In genomic region chr11:75022759-75023396, GRCh38 we compare ENCODE assay signal across 8 cellular contexts. TPM values are rescaled to one million over a fixed set of nuclear protein-coding genes. Genes with fewer than 3 reads are reported as not detected.
DNase-seq lines count a peak whose midpoint lies in the region; ATAC-seq and TF ChIP-seq lines count a peak whose summit lies in the region.

No MANE protein-coding gene starts in this region.

- DNase-seq in GM12864 (ENCODE audit: low read depth) (peak; percentile 47), NCI-H2196 (lab: John Stamatoyannopoulos, UW; ENCODE audit: unreplicated experiment) (peak; percentile 78), cardiac fibroblast (ENCODE audit: low read depth in 2 of 2) (peak; percentile 91 to 92), kidney epithelial cell (ENCODE audit: low read depth) (peak; percentile 57)
- peak; percentile 38 to 71 (median 61) for DNase-seq in activated CD4-positive, CD25-positive, alpha-beta regulatory T cell (lab: John Stamatoyannopoulos, UW)
- peak; percentile 66 to 73 for DNase-seq in stimulated activated CD4-positive, alpha-beta T cell treated with anti-CD3 and anti-CD28 coated beads, Interleukin-1b, Interleukin-23, amount 100 ng/mL, for 4 hours (ENCODE audit: low read depth in 2 of 2)

- H3K27me3 ChIP-seq in kidney epithelial cell (ENCODE audit: control insufficient read depth, insufficient read depth, low read length): no peaks in the 10 kb centered on the region

- no peak overlapping the region for H3K4me3 ChIP-seq in GM12864 (ENCODE audit: low read depth, low read length)
- H3K4me3 ChIP-seq in cardiac fibroblast (replicated peaks in 1 of 2; ENCODE audit: low read depth in 2 of 2, low read length in 2 of 2): no peak overlapping the region
- H3K4me3 ChIP-seq in kidney epithelial cell (ENCODE audit: low read depth, low read length): no peak overlapping the region

- peak; percentile 97 for TF ChIP-seq CTCF in GM12864 (IDR thresholded peaks at IDR 0.05; ENCODE audit: low read depth, low read length, missing control alignments)
- peak; percentile 98 for TF ChIP-seq CTCF in cardiac fibroblast (IDR thresholded peaks at IDR 0.05; ENCODE audit: low read depth, low read length)
- TF ChIP-seq CTCF in kidney epithelial cell (IDR thresholded peaks at IDR 0.05; ENCODE audit: insufficient read depth, low read length, poor library complexity, severe bottlenecking): peak; percentile 96

- no peaks in the 10 kb centered on the region for H3K36me3 ChIP-seq in kidney epithelial cell (ENCODE audit: control insufficient read depth, insufficient read depth, low read length)

- peak; percentile 54 for ATAC-seq in HG02938 (IDR thresholded peaks at IDR 0.05; ENCODE audit: unreplicated experiment)
- no peak for ATAC-seq in HG03457 (IDR thresholded peaks at IDR 0.05; ENCODE audit: unreplicated experiment)

RNA-seq across cellular contexts. Expression of gene NEU3, which starts 34.1 kb away (rescaled TPM):
- total RNA-seq in kidney epithelial cell: 7.9 and 8.4 TPM in 2 replicates
